Comparison of ENCODE assay signal across 17 cellular contexts in the genomic region with DNA sequence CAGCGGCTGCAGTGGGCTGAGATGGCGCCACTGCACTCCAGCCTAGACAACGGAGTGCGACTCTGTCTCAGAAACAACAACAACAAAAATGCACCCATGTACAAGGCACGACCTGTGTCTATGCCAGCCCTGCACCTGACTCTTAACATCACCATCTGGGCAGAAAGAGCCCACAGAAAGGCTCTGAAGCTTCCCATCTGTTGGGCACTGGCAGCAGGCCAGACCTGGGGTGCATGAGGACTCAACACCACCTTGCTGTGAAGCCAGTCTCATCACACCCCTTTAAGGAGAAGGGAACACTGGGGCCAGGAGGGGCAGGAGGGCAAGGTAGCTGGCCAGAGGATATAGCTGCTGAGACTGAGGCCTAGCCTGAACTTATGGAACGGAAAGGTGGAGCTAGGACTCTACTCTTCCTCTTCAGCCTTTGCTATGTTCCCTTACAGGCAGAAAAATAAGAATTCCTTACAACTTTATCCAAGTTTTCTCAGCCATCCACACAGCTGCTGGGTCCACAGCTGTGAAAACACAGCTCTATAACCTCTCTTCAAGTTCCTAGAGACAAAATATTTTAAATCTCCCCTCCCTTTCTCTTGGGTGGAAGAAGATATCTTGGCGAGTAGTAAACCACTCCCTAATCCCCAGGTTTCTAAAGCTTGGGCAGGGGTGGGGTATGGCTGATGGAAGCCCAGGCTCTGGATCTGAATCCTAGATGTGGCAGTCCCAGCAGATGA. TPM values are rescaled to one million over a fixed set of nuclear protein-coding genes. Genes with fewer than 3 reads are reported as not detected.
DNase-seq lines count a peak whose midpoint lies in the region; ATAC-seq and TF ChIP-seq lines count a peak whose summit lies in the region.
"Had no signal": no experiment of that assay in that cellular context is flagged by ENCODE, and none has a peak within 500 bp of the region (broad histone marks: within the 10 kb centered on the region; RNA-seq: fewer than 3 reads in every experiment).

No MANE protein-coding gene starts in this region.

- WGBS in tibial nerve, 2 donors: 70 to 82% methylated on average over 6 to 7 of the region's 7 CpGs

- H3K4me1 Mint-ChIP-seq in MCF 10A (ENCODE audit: insufficient read depth, unreplicated experiment): peaks cover 32% of the 10 kb centered on the region

- TF ChIP-seq CTCF in MCF 10A (IDR thresholded peaks at IDR 0.05; ENCODE audit: unreplicated experiment) (no peak), breast epithelium (IDR thresholded peaks at IDR 0.05) (no peak), fibroblast of lung (conservative IDR thresholded peaks at IDR 0.05 in 1 of 2, IDR thresholded peaks at IDR 0.05 in 1 of 2; ENCODE audit: low read depth in 1 of 2, low read length in 2 of 2) (no peak), tibial nerve (IDR thresholded peaks at IDR 0.05) (no peak)

- TF ChIP-seq POLR2A in breast epithelium (IDR thresholded peaks at IDR 0.05) (no peak), tibial nerve (IDR thresholded peaks at IDR 0.05) (no peak)

- BruUV-seq in MCF 10A (replicated peaks; lab: Mats Ljungman, UMichigan): no TSS peak

- H3K36me3 Mint-ChIP-seq in MCF 10A (ENCODE audit: insufficient read depth, unreplicated experiment): peaks cover 63% of the 10 kb centered on the region

- H3K4me3 ChIP-seq in breast epithelium: no peak overlapping the region
- no peak overlapping the region for H3K4me3 ChIP-seq in fibroblast of lung (replicated peaks in 1 of 4; ENCODE audit: control extremely low read depth in 1 of 4, insufficient read depth in 1 of 4, low read depth in 3 of 4, low read length in 4 of 4)
- H3K4me3 ChIP-seq in tibial nerve: no peak overlapping the region
- H3K4me3 ChIP-seq: psoas muscle had no signal

- peaks cover 2% of the 10 kb centered on the region for H4K20me1 ChIP-seq in fibroblast of lung (ENCODE audit: control insufficient read depth, extremely low read depth, insufficient read depth, low read length)

- H3K4me2 ChIP-seq in fibroblast of lung (ENCODE audit: extremely low read depth, insufficient read depth, low read length): no peak overlapping the region

- peak overlapping the region; percentile 43 for H3K27ac Mint-ChIP-seq in MCF 10A (ENCODE audit: low read depth, unreplicated experiment)
- H3K27ac Mint-ChIP-seq: memory B cell, WTC11 had no signal

- no peak for TF ChIP-seq EP300 in tibial nerve (IDR thresholded peaks at IDR 0.05)

- DNase-seq in MCF 10A (ENCODE audit: unreplicated experiment) (no peak), breast epithelium (ENCODE audit: low spot score in 2 of 2) (no peak), NCI-H2171 treated with DMSO at 0.1 percent for 48 hours (lab: John Stamatoyannopoulos, UW) (peak; percentile 91), fibroblast of lung (ENCODE audit: low read depth in 2 of 2) (no peak), tibial nerve (ENCODE audit: low spot score in 2 of 2) (no peak), NCI-H128 (lab: John Stamatoyannopoulos, UW; ENCODE audit: unreplicated experiment) (no peak)
- DNase-seq: DMS79 treated with DMSO at 0.1 percent for 48 hours; effector CD4-positive, alpha-beta T cell; NCI-H2081; stimulated activated CD8-positive, alpha-beta memory T cell treated with anti-CD3 and anti-CD28 coated beads, Interleukin-4, amount 100 ng/mL, for 48 hours; SW 1271 had no signal

- CTCF ChIA-PET in MCF 10A (lab: Yijun Ruan, JAX): interaction anchor here (0.6 to 1.5 kb wide), 5 partner anchors 9 to 94 kb away, joined by 3 to 9 read pairs (median 4); no protein-coding TSS in a partner anchor

- intact Hi-C loops in MCF 10A (cut with micrococcal nuclease) (no loop called here), breast epithelium (cut with DNase I; ENCODE audit: low total_unique reads) (no loop called here)

- peak overlapping the region; percentile 96 for H3K4me3 Mint-ChIP-seq in MCF 10A (ENCODE audit: unreplicated experiment)
- H3K4me3 Mint-ChIP-seq: memory B cell had no signal

- peaks cover 56% of the 10 kb centered on the region for H3K79me2 ChIP-seq in fibroblast of lung (ENCODE audit: control insufficient read depth, insufficient read depth, low read length)

- H3K27ac ChIP-seq in breast epithelium (no peak overlapping the region), fibroblast of lung (ENCODE audit: insufficient read depth, low read length) (peak overlapping the region; percentile 6), tibial nerve (peak overlapping the region; percentile 3 to 100 (median 48))

- no peak overlapping the region for H3K9ac ChIP-seq in fibroblast of lung (ENCODE audit: insufficient read depth, low read length)

- H3K9me3 Mint-ChIP-seq in MCF 10A (ENCODE audit: unreplicated experiment): no peaks in the 10 kb centered on the region
- H3K9me3 Mint-ChIP-seq: memory B cell, WTC11 had no signal

- POLR2A ChIA-PET in MCF 10A (lab: Yijun Ruan, JAX): interaction anchor here (0.6 to 6.5 kb wide), 5 partner anchors 10 to 726 kb away, joined by 3 to 79 read pairs (median 6); partner anchors contain the start of genes PRSS22 and SRRM2

- H3K4me1 ChIP-seq in breast epithelium (peaks cover 0 to 19% of the 10 kb centered on the region in 2 donors), fibroblast of lung (ENCODE audit: control insufficient read depth, extremely low read depth, insufficient read depth, low read length) (peaks cover 10% of the 10 kb centered on the region), tibial nerve (peaks cover 0 to 84% (median 30%) of the 10 kb centered on the region in 4 donors)

- H3K36me3 ChIP-seq in breast epithelium (peaks cover 8% of the 10 kb centered on the region), fibroblast of lung (ENCODE audit: control insufficient read depth, insufficient read depth, low read length) (peaks cover 23% of the 10 kb centered on the region), tibial nerve (peaks cover 2 to 53% (median 25%) of the 10 kb centered on the region in 3 donors)

- ATAC-seq in HG03097 (IDR thresholded peaks at IDR 0.05; ENCODE audit: low FRiP score, unreplicated experiment) (no peak), HG03139 (IDR thresholded peaks at IDR 0.05; ENCODE audit: unreplicated experiment) (no peak)
- ATAC-seq: psoas muscle, WTC11 had no signal

- no peak overlapping the region for H2AFZ ChIP-seq in fibroblast of lung (ENCODE audit: low read length)

- H3K9me3 ChIP-seq in breast epithelium (no peaks in the 10 kb centered on the region), fibroblast of lung (ENCODE audit: control insufficient read depth, insufficient read depth, low read depth, low read length) (no peaks in the 10 kb centered on the region), tibial nerve (no peaks in the 10 kb centered on the region)
- H3K9me3 ChIP-seq: psoas muscle had no signal

- H3K27me3 Mint-ChIP-seq in MCF 10A (ENCODE audit: insufficient read depth, unreplicated experiment): no peaks in the 10 kb centered on the region
- H3K27me3 Mint-ChIP-seq: memory B cell had no signal

- H3K27me3 ChIP-seq in breast epithelium (no peaks in the 10 kb centered on the region), fibroblast of lung (ENCODE audit: control insufficient read depth, insufficient read depth, low read length) (no peaks in the 10 kb centered on the region), tibial nerve (no peaks in the 10 kb centered on the region)

RNA-seq across cellular contexts. Expression of gene ELOB, which starts 2.8 kb away (rescaled TPM):
- total RNA-seq in MCF 10A (2022): 438 and 504 TPM in 2 replicates
- total RNA-seq in breast epithelium: 100 to 1,000 TPM; 147 to 292 (median 230) TPM
- total RNA-seq in fibroblast of lung: 227 and 436 TPM in 2 replicates
- 124 and 165 TPM in 2 replicates for polyA plus RNA-seq in fibroblast of lung
- 430 and 601 TPM in 2 replicates for polyA plus RNA-seq in fibroblast of lung (2012)
- 180 and 196 TPM in 2 replicates for polyA minus RNA-seq in fibroblast of lung (ENCODE audit: low replicate concordance)
- 100 to 1,000 TPM; 293 to 759 (median 513) TPM for total RNA-seq in tibial nerve

RNA-seq across cellular contexts. Expression of gene PRSS33, which starts 13.0 kb away (rescaled TPM):
- not detected in 2 replicates for total RNA-seq in MCF 10A (2022)
- not detected for total RNA-seq in breast epithelium
- total RNA-seq in fibroblast of lung: not detected in 2 replicates
- not detected in 2 replicates for polyA plus RNA-seq in fibroblast of lung
- polyA plus RNA-seq in fibroblast of lung (2012): not detected in 2 replicates
- not detected in 2 replicates for polyA minus RNA-seq in fibroblast of lung (ENCODE audit: low replicate concordance)
- total RNA-seq in tibial nerve: not detected
- total RNA-seq: fibroblast of villous mesenchyme, psoas muscle had no signal
- polyA plus RNA-seq: psoas muscle had no signal

RNA-seq across cellular contexts. Expression of gene SRRM2, which starts 21.9 kb away (rescaled TPM):
- 710 and 779 TPM in 2 replicates for total RNA-seq in MCF 10A (2022)
- total RNA-seq in breast epithelium: 100 to 1,000 TPM; 229 to 416 (median 388) TPM
- total RNA-seq in fibroblast of lung: 43.9 and 74.3 TPM in 2 replicates
- 55.2 and 85.6 TPM in 2 replicates for polyA plus RNA-seq in fibroblast of lung
- polyA plus RNA-seq in fibroblast of lung (2012): 202 and 242 TPM in 2 replicates
- 605 and 812 TPM in 2 replicates for polyA minus RNA-seq in fibroblast of lung (ENCODE audit: low replicate concordance)
- total RNA-seq in tibial nerve: 1,000 to 10,000 TPM in 1 of 4 donors, 100 to 1,000 TPM in 3; 843 to 1,374 (median 886) TPM

RNA-seq across cellular contexts. Expression of gene PRSS41, which starts 23.9 kb away (rescaled TPM):
- total RNA-seq in MCF 10A (2022): not detected in 2 replicates
- not detected for total RNA-seq in breast epithelium
- not detected in 2 replicates for total RNA-seq in fibroblast of lung
- polyA plus RNA-seq in fibroblast of lung: not detected in 2 replicates
- not detected in 2 replicates for polyA plus RNA-seq in fibroblast of lung (2012)
- polyA minus RNA-seq in fibroblast of lung (ENCODE audit: low replicate concordance): not detected in 2 replicates
- total RNA-seq in tibial nerve: not detected
- total RNA-seq: fibroblast of villous mesenchyme, psoas muscle, WTC11 had no signal
- polyA plus RNA-seq: psoas muscle had no signal

RNA-seq across cellular contexts. Expression of gene PRSS21, which starts 42.7 kb away (rescaled TPM):
- total RNA-seq in MCF 10A (2022): 16.4 TPM in 2 replicates
- 1 to 10 TPM in 2 of 3 donors, not detected in 1; 2.9 to 4.9 TPM for total RNA-seq in breast epithelium
- total RNA-seq in fibroblast of lung: 0.17 and 0.77 TPM in 2 replicates
- 0.15 and 0.22 TPM in 2 replicates for polyA plus RNA-seq in fibroblast of lung
- polyA plus RNA-seq in fibroblast of lung (2012): 0.19 TPM in 1 of 2 replicates, not detected in the other
- not detected in 2 replicates for polyA minus RNA-seq in fibroblast of lung (ENCODE audit: low replicate concordance)
- total RNA-seq in tibial nerve: not detected
- total RNA-seq: psoas muscle had no signal

Comparison
In these comparisons a context has a peak if more than half of its experiments do, and no peak if none do; other contexts are left out.
1. H3K27ac ChIP-seq: peak in fibroblast of lung (single experiment) and tibial nerve (4 of 4); none in breast epithelium (0 of 2).